Comparison of ENCODE assay signal across 23 cellular contexts in genomic region chr14:64784006-64784405, GRCh38.
DNase-seq lines count a peak whose midpoint lies in the region; FAIRE-seq and TF ChIP-seq lines count a peak whose summit lies in the region.
"Had no signal": no experiment of that assay in that cellular context is flagged by ENCODE, and none has a peak within 500 bp of the region (broad histone marks: within the 10 kb centered on the region; RNA-seq: fewer than 3 reads in every experiment).

No MANE protein-coding gene starts in this region.

- H3K36me3 ChIP-seq in bronchial epithelial cell (ENCODE audit: control insufficient read depth, insufficient read depth, low read length) (no peaks in the 10 kb centered on the region), spleen (no peaks in the 10 kb centered on the region)
- H3K36me3 ChIP-seq: BE2C, BLaER1 had no signal

- H3K27me3 Mint-ChIP-seq in Calu3 (ENCODE audit: unreplicated experiment), result peaks cover 52% of the 10 kb centered on the region
- H3K27me3 Mint-ChIP-seq: CD4-positive, alpha-beta memory T cell; CD4-positive, CD25-positive, alpha-beta regulatory T cell had no signal

- no TSS peak for BruUV-seq in Calu3 (replicated peaks; lab: Mats Ljungman, UMichigan)

- peaks cover 7% of the 10 kb centered on the region for H3K4me1 Mint-ChIP-seq in Calu3 (ENCODE audit: low read depth, unreplicated experiment)
- H3K4me1 Mint-ChIP-seq: CD14-positive monocyte; CD4-positive, alpha-beta memory T cell; CD4-positive, CD25-positive, alpha-beta regulatory T cell; CD8-positive, alpha-beta memory T cell had no signal

- H3K36me3 Mint-ChIP-seq in Calu3 (ENCODE audit: insufficient read depth, unreplicated experiment), result no peaks in the 10 kb centered on the region
- H3K36me3 Mint-ChIP-seq: CD14-positive monocyte; CD4-positive, alpha-beta memory T cell; CD4-positive, CD25-positive, alpha-beta regulatory T cell; CD8-positive, alpha-beta memory T cell had no signal

- H3K27ac ChIP-seq in spleen, result no peak overlapping the region
- H3K27ac ChIP-seq: BLaER1 had no signal

- H3K9me3 Mint-ChIP-seq in Calu3 (ENCODE audit: low read depth, unreplicated experiment), result no peaks in the 10 kb centered on the region
- H3K9me3 Mint-ChIP-seq: CD14-positive monocyte; CD4-positive, alpha-beta memory T cell; CD8-positive, alpha-beta memory T cell had no signal

- intact Hi-C loops in spleen (cut with DNase I; ENCODE audit: low total_unique reads) (no loop called here), Calu3 (cut with micrococcal nuclease; ENCODE audit: unreplicated experiment) (no loop called here)

- CTCF ChIA-PET in Calu3 (lab: Charles Lee), result no interaction called here

- peaks cover 0 to 17% (median 8%) of the 10 kb centered on the region in 6 donors for H3K4me1 ChIP-seq in spleen
- H3K4me1 ChIP-seq: BE2C, BLaER1 had no signal

- TF ChIP-seq CTCF in bronchial epithelial cell (IDR thresholded peaks at IDR 0.05; ENCODE audit: insufficient read depth, low read length, severe bottlenecking) (no peak), spleen (IDR thresholded peaks at IDR 0.05 in 8 of 11, conservative IDR thresholded peaks at IDR 0.05 in 3 of 11) (no peak), Calu3 (IDR thresholded peaks at IDR 0.05; ENCODE audit: unreplicated experiment) (no peak)

- TF ChIP-seq POLR2A in spleen (IDR thresholded peaks at IDR 0.05) (no peak), GM12892 (IDR thresholded peaks at IDR 0.05; ENCODE audit: low read depth, low read length) (no peak)

- DNase-seq in HTR-8/SVneo (ENCODE audit: insufficient read length, low spot score), result no peak
- DNase-seq in bronchial epithelial cell (ENCODE audit: low read depth), result no peak
- peak; percentile 42 for DNase-seq in spleen
- no peak for DNase-seq in Calu3
- DNase-seq in stimulated activated CD4-positive, alpha-beta T cell treated with anti-CD3 and anti-CD28 coated beads, Interleukin-4, amount 100 ng/mL, for 1 hour, result no peak
- DNase-seq in GM12892 (ENCODE audit: insufficient read length), result no peak
- DNase-seq: 8988T; ACHN; BE2C; C1 segment of cervical spinal cord; CD4-positive, alpha-beta memory T cell; CD4-positive, CD25-positive, alpha-beta regulatory T cell; COR-L47; DMS79 treated with DMSO at 0.1 percent for 48 hours; GF-D8 had no signal

- H3K27ac Mint-ChIP-seq in Calu3 (ENCODE audit: unreplicated experiment), result no peak overlapping the region
- H3K27ac Mint-ChIP-seq: CD14-positive monocyte; CD4-positive, CD25-positive, alpha-beta regulatory T cell; CD8-positive, alpha-beta memory T cell had no signal

- H3K4me3 ChIP-seq in bronchial epithelial cell (ENCODE audit: low read depth, low read length), result no peak overlapping the region
- H3K4me3 ChIP-seq in spleen, result no peak overlapping the region
- H3K4me3 ChIP-seq: BLaER1 had no signal

- H3K9me3 ChIP-seq in spleen, result no peaks in the 10 kb centered on the region
- H3K9me3 ChIP-seq: BE2C, BLaER1 had no signal

- H3K4me3 Mint-ChIP-seq in Calu3 (ENCODE audit: low read depth, unreplicated experiment), result no peak overlapping the region
- H3K4me3 Mint-ChIP-seq: CD14-positive monocyte; CD4-positive, alpha-beta memory T cell; CD4-positive, CD25-positive, alpha-beta regulatory T cell; CD8-positive, alpha-beta memory T cell had no signal

- 89 to 96% (median 93%) methylated on average over 9 of the region's 9 CpGs for WGBS in spleen, 5 donors

- H3K27me3 ChIP-seq in bronchial epithelial cell (ENCODE audit: control insufficient read depth, insufficient read depth, low read length) (peaks cover 3% of the 10 kb centered on the region), spleen (replicated peaks in 1 of 7) (no peaks in the 10 kb centered on the region)
- H3K27me3 ChIP-seq: BE2C, BLaER1 had no signal

- FAIRE-seq in HTR-8/SVneo (lab: Jason Lieb, UNC) (peak; percentile 94), bronchial epithelial cell (lab: Jason Lieb, UNC) (peak; percentile 40), GM12892 (lab: Jason Lieb, UNC) (no peak)
- FAIRE-seq: A204.1, D721Med, G401.6, GM12891, GM18507 had no signal
